ENCODE assay signal across 11 cellular contexts in genomic region chr6:45626087-45626891, GRCh38.
DNase-seq lines count a peak whose midpoint lies in the region; ATAC-seq, FAIRE-seq and TF ChIP-seq lines count a peak whose summit lies in the region.
"Had no signal": no experiment of that assay in that cellular context is flagged by ENCODE, and none has a peak within 500 bp of the region (broad histone marks: within the 10 kb centered on the region; RNA-seq: fewer than 3 reads in every experiment).

No MANE protein-coding gene starts in this region.

- intact Hi-C loops in left lung (cut with DNase I) = no loop called here

- peaks cover 41% of the 10 kb centered on the region for H3K4me1 Mint-ChIP-seq in activated T-helper 17 cell treated with anti-CD3 and anti-CD28 coated beads, Interleukin-2, amount 50 U/mL, for 72 hours

- no peaks in the 10 kb centered on the region for H3K27me3 Mint-ChIP-seq in activated T-helper 17 cell treated with anti-CD3 and anti-CD28 coated beads, Interleukin-2, amount 50 U/mL, for 72 hours

- peaks cover 0 to 8% of the 10 kb centered on the region in 2 donors for H3K4me1 ChIP-seq in left lung
- H3K4me1 ChIP-seq: gastrocnemius medialis had no signal

- peak overlapping the region; percentile 62 for H3K4me3 Mint-ChIP-seq in activated T-helper 17 cell treated with anti-CD3 and anti-CD28 coated beads, Interleukin-2, amount 50 U/mL, for 72 hours

- H3K27ac ChIP-seq in HL-60 (replicated peaks) (peak overlapping the region; percentile 34), left lung (no peak overlapping the region), WERI-Rb-1 (no peak overlapping the region)
- H3K27ac ChIP-seq: gastrocnemius medialis had no signal

- DNase-seq in AG10803 (ENCODE audit: low read depth) = peak; percentile 90
- DNase-seq in HL-60 (ENCODE audit: low read depth in 1 of 2, low spot score in 1 of 2) = no peak
- DNase-seq in left lung = no peak
- DNase-seq in GM12892 (ENCODE audit: insufficient read length) = no peak
- no peak for DNase-seq in T-helper 9 cell
- DNase-seq in OCI-M1 (lab: John Stamatoyannopoulos, UW) = no peak
- no peak for DNase-seq in WERI-Rb-1
- DNase-seq: DMS79, gastrocnemius medialis, NCI-H524 had no signal

- TF ChIP-seq POLR2A in GM12892 (IDR thresholded peaks at IDR 0.05; ENCODE audit: low read depth, low read length) = no peak

- FAIRE-seq in GM12892 (lab: Jason Lieb, UNC) = no peak

- no peaks in the 10 kb centered on the region for H3K36me3 Mint-ChIP-seq in activated T-helper 17 cell treated with anti-CD3 and anti-CD28 coated beads, Interleukin-2, amount 50 U/mL, for 72 hours (ENCODE audit: low read depth)

- H3K4me3 ChIP-seq in AG10803 (ENCODE audit: low read length) = no peak overlapping the region
- no peak overlapping the region for H3K4me3 ChIP-seq in HL-60 (replicated peaks; ENCODE audit: insufficient read depth, low read length)
- no peak overlapping the region for H3K4me3 ChIP-seq in left lung
- no peak overlapping the region for H3K4me3 ChIP-seq in WERI-Rb-1 (ENCODE audit: low read depth, low read length)
- H3K4me3 ChIP-seq: gastrocnemius medialis had no signal

- no peaks in the 10 kb centered on the region for H3K27me3 ChIP-seq in HL-60 (ENCODE audit: insufficient read depth, poor library complexity, severe bottlenecking)
- no peaks in the 10 kb centered on the region for H3K27me3 ChIP-seq in left lung
- no peaks in the 10 kb centered on the region for H3K27me3 ChIP-seq in WERI-Rb-1 (ENCODE audit: insufficient read depth, low read depth, severe bottlenecking)
- H3K27me3 ChIP-seq: gastrocnemius medialis had no signal

- H3K27ac Mint-ChIP-seq in activated T-helper 17 cell treated with anti-CD3 and anti-CD28 coated beads, Interleukin-2, amount 50 U/mL, for 72 hours = peak overlapping the region; percentile 85

- TF ChIP-seq CTCF in AG10803 (conservative IDR thresholded peaks at IDR 0.05; ENCODE audit: low read length) = no peak
- no peak for TF ChIP-seq CTCF in HL-60 (IDR thresholded peaks at IDR 0.05; ENCODE audit: insufficient read depth, low read length)
- TF ChIP-seq CTCF in left lung (IDR thresholded peaks at IDR 0.05) = no peak
- no peak for TF ChIP-seq CTCF in WERI-Rb-1 (IDR thresholded peaks at IDR 0.05; ENCODE audit: low read depth, low read length)

- no peaks in the 10 kb centered on the region for H3K36me3 ChIP-seq in left lung
- H3K36me3 ChIP-seq in WERI-Rb-1 = no peaks in the 10 kb centered on the region
- H3K36me3 ChIP-seq: gastrocnemius medialis had no signal

- no peaks in the 10 kb centered on the region for H3K9me3 ChIP-seq in left lung
- no peaks in the 10 kb centered on the region for H3K9me3 ChIP-seq in WERI-Rb-1 (ENCODE audit: severe bottlenecking)
- H3K9me3 ChIP-seq: gastrocnemius medialis had no signal

- no peaks in the 10 kb centered on the region for H3K9me3 Mint-ChIP-seq in activated T-helper 17 cell treated with anti-CD3 and anti-CD28 coated beads, Interleukin-2, amount 50 U/mL, for 72 hours

- ATAC-seq in activated T-helper 17 cell treated with anti-CD3 and anti-CD28 coated beads, Interleukin-2, amount 50 U/mL, for 72 hours (replicated peaks) = peak; percentile 79
- ATAC-seq in left lung = peak; percentile 70
- ATAC-seq: gastrocnemius medialis had no signal
